28 cellular contexts compared by ENCODE assay signal in the genomic region with DNA sequence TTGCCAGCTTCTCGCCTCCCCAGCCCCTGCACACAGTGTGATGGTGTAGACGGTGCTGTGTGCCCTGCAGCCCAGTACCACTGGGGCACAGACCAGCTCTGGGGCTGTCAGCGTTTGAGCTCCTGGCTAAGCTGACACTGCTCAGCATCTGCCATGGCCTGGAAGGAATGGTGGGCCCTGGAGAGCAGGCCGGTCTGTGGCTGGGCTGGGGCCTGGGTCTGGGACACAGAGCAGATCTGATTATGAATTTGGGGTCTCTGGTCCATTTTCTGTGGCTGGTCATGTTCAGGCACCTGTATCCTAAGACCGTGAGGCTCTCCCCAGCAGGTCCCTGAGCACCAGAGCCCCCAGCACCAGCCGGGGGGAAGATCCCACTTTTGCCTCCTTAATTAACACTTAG. TPM values are rescaled to one million over a fixed set of nuclear protein-coding genes. Genes with fewer than 3 reads are reported as not detected.
"Had no signal": no experiment of that assay in that cellular context is flagged by ENCODE, and none has a peak within 500 bp of the region (broad histone marks: within the 10 kb centered on the region; RNA-seq: fewer than 3 reads in every experiment).

No MANE protein-coding gene starts in this region.

- H3K9me3 Mint-ChIP-seq: activated CD4-positive, alpha-beta memory T cell treated with anti-CD3 and anti-CD28 coated beads for 36 hours; activated CD4-positive, alpha-beta T cell treated with anti-CD3 and anti-CD28 coated beads, Interleukin-2, amount 10 ng/mL, durations not matched to agents 7 days and 5 days; activated naive CD4-positive, alpha-beta T cell treated with anti-CD3 and anti-CD28 coated beads, Interleukin-2, amount 50 U/mL, for 72 hours; activated naive CD8-positive, alpha-beta T cell treated with anti-CD3 and anti-CD28 coated beads, Interleukin-2, amount 50 U/mL, for 24 hours; activated T-cell treated with anti-CD3 and anti-CD28 coated beads, Interleukin-2, amount 50 U/mL, for 4 hours; brain; T-cell had no signal

- H3K27me3 Mint-ChIP-seq: activated CD4-positive, alpha-beta memory T cell treated with anti-CD3 and anti-CD28 coated beads for 36 hours; activated CD4-positive, alpha-beta T cell treated with anti-CD3 and anti-CD28 coated beads, Interleukin-2, amount 10 ng/mL, durations not matched to agents 7 days and 5 days; brain had no signal

- H3K4me1 Mint-ChIP-seq: activated CD4-positive, alpha-beta T cell treated with anti-CD3 and anti-CD28 coated beads, Interleukin-2, amount 10 ng/mL, durations not matched to agents 7 days and 5 days; activated naive CD8-positive, alpha-beta T cell treated with anti-CD3 and anti-CD28 coated beads, Interleukin-2, amount 50 U/mL, for 24 hours; T-cell had no signal

- H3K4me3 ChIP-seq: Peyer's patch had no signal

- H3K4me3 Mint-ChIP-seq: activated CD4-positive, alpha-beta memory T cell treated with anti-CD3 and anti-CD28 coated beads for 36 hours; activated CD4-positive, alpha-beta T cell treated with anti-CD3 and anti-CD28 coated beads, Interleukin-2, amount 10 ng/mL, durations not matched to agents 7 days and 5 days; activated naive CD8-positive, alpha-beta T cell treated with anti-CD3 and anti-CD28 coated beads, Interleukin-2, amount 50 U/mL, for 24 hours; activated T-cell treated with anti-CD3 and anti-CD28 coated beads, Interleukin-2, amount 50 U/mL, for 4 hours; brain; T-cell had no signal

- H3K36me3 Mint-ChIP-seq: activated CD4-positive, alpha-beta memory T cell treated with anti-CD3 and anti-CD28 coated beads for 36 hours; activated naive CD4-positive, alpha-beta T cell treated with anti-CD3 and anti-CD28 coated beads, Interleukin-2, amount 50 U/mL, for 72 hours; brain; T-cell had no signal

- DNase-seq: activated CD4-positive, alpha-beta memory T cell treated with anti-CD3 and anti-CD28 coated beads for 36 hours; activated CD4-positive, alpha-beta T cell treated with anti-CD3 and anti-CD28 coated beads, Interleukin-2, amount 10 ng/mL, durations not matched to agents 7 days and 5 days; activated CD4-positive, CD25-positive, alpha-beta regulatory T cell; activated CD8-positive, alpha-beta memory T cell treated with anti-CD3 and anti-CD28 coated beads for 24 hours; activated effector memory CD4-positive, alpha-beta T cell treated with anti-CD3 and anti-CD28 coated beads, Interleukin-2, amount 50 U/mL, for 16 hours; activated naive CD4-positive, alpha-beta T cell treated with Interleukin-2 at 50 U/mL for 16 hours; activated naive CD8-positive, alpha-beta T cell treated with anti-CD3 and anti-CD28 coated beads, Interleukin-2, amount 50 U/mL, for 24 hours; activated T-cell treated with anti-CD3 and anti-CD28 coated beads, Interleukin-2, amount 50 U/mL, for 4 hours; amniotic stem cell; MV-4-11; NCI-H1092 treated with DMSO at 0.1 percent for 48 hours; NCI-H1436; NCI-H1694 treated with DMSO at 0.1 percent for 48 hours; NCI-H2029 treated with DMSO at 0.1 percent for 48 hours; NCI-H345; NCI-H510A; NCI-H69; NK-92 treated with Interleukin-12 subunit alpha and Interleukin-12 subunit beta, amount 100 ng/mL, for 24 hours; SIG-M5; T-cell; T-helper 2 cell; T1000 had no signal

- H3K4me1 ChIP-seq: Peyer's patch had no signal

- ATAC-seq: activated naive CD4-positive, alpha-beta T cell treated with anti-CD3 and anti-CD28 coated beads, Interleukin-2, amount 50 U/mL, for 72 hours; activated naive CD8-positive, alpha-beta T cell treated with anti-CD3 and anti-CD28 coated beads, Interleukin-2, amount 50 U/mL, for 24 hours; activated T-cell treated with anti-CD3 and anti-CD28 coated beads, Interleukin-2, amount 50 U/mL, for 4 hours; T-cell had no signal

- H3K36me3 ChIP-seq: Peyer's patch had no signal

- H3K27ac ChIP-seq: KMS-11, Peyer's patch, RWPE1 had no signal

- H3K27me3 ChIP-seq: Peyer's patch had no signal

- H3K9me3 ChIP-seq: Peyer's patch had no signal

- H3K27ac Mint-ChIP-seq: activated CD4-positive, alpha-beta memory T cell treated with anti-CD3 and anti-CD28 coated beads for 36 hours; activated CD4-positive, alpha-beta T cell treated with anti-CD3 and anti-CD28 coated beads, Interleukin-2, amount 10 ng/mL, durations not matched to agents 7 days and 5 days; activated naive CD4-positive, alpha-beta T cell treated with anti-CD3 and anti-CD28 coated beads, Interleukin-2, amount 50 U/mL, for 72 hours; activated naive CD8-positive, alpha-beta T cell treated with anti-CD3 and anti-CD28 coated beads, Interleukin-2, amount 50 U/mL, for 24 hours; brain; T-cell had no signal

RNA-seq across cellular contexts. Expression of a gene that starts 34.7 kb away (rescaled TPM):
- total RNA-seq: activated CD4-positive, alpha-beta memory T cell treated with anti-CD3 and anti-CD28 coated beads for 36 hours; activated CD4-positive, alpha-beta T cell treated with anti-CD3 and anti-CD28 coated beads, Interleukin-2, amount 10 ng/mL, durations not matched to agents 7 days and 5 days; activated T-cell treated with anti-CD3 and anti-CD28 coated beads, Interleukin-2, amount 50 U/mL, for 4 hours; MCF 10A; T-cell had no signal
